15 cellular contexts compared by ENCODE assay signal in genomic region chr1:201119826-201120225, GRCh38. TPM values are rescaled to one million over a fixed set of nuclear protein-coding genes. Genes with fewer than 3 reads are reported as not detected.
DNase-seq lines count a peak whose midpoint lies in the region; ATAC-seq and TF ChIP-seq lines count a peak whose summit lies in the region.
"Had no signal": no experiment of that assay in that cellular context is flagged by ENCODE, and none has a peak within 500 bp of the region (broad histone marks: within the 10 kb centered on the region; RNA-seq: fewer than 3 reads in every experiment).

No MANE protein-coding gene starts in this region.

- H3K27ac Mint-ChIP-seq in CD14-positive monocyte = no peak overlapping the region
- H3K27ac Mint-ChIP-seq: H9 had no signal

- no peak overlapping the region for H3K27ac ChIP-seq in foreskin keratinocyte
- H3K27ac ChIP-seq: esophagus squamous epithelium, tibial artery had no signal

- no peaks in the 10 kb centered on the region for H3K4me1 ChIP-seq in foreskin keratinocyte

- intact Hi-C loops in CD14-positive monocyte (cut with micrococcal nuclease) = loop anchor here in 1 of 2 donors (10.0 kb wide), 1 partner anchor 145 kb away; no protein-coding TSS in a partner anchor

- no peaks in the 10 kb centered on the region for H3K36me3 Mint-ChIP-seq in CD14-positive monocyte
- H3K36me3 Mint-ChIP-seq: naive thymus-derived CD8-positive, alpha-beta T cell had no signal

- no peak overlapping the region for H3K4me3 ChIP-seq in AG10803 (ENCODE audit: low read length)
- H3K4me3 ChIP-seq in fibroblast of mammary gland (ENCODE audit: control insufficient read depth, low read depth, low read length) = no peak overlapping the region
- H3K4me3 ChIP-seq: esophagus squamous epithelium, tibial artery had no signal

- DNase-seq in AG10803 (ENCODE audit: low read depth) (peak; percentile 20), DMS 273 (lab: John Stamatoyannopoulos, UW; ENCODE audit: unreplicated experiment) (peak; percentile 65), NCI-H146 (lab: John Stamatoyannopoulos, UW) (peak; percentile 9), fibroblast of mammary gland (ENCODE audit: low read depth) (peak; percentile 15), dedifferentiated amniotic fluid mesenchymal stem cell (ENCODE audit: extremely low spot score) (no peak), CD14-positive monocyte (ENCODE audit: low spot score) (no peak), foreskin keratinocyte (no peak)
- DNase-seq: esophagus squamous epithelium, NCI-H1436, tibial artery had no signal

- H3K4me3 Mint-ChIP-seq in CD14-positive monocyte = no peak overlapping the region
- H3K4me3 Mint-ChIP-seq: H9; naive thymus-derived CD8-positive, alpha-beta T cell had no signal

- peaks cover 80% of the 10 kb centered on the region for H3K27me3 ChIP-seq in foreskin keratinocyte

- H3K9me3 Mint-ChIP-seq in CD14-positive monocyte = peaks cover 0 to 5% (median 0%) of the 10 kb centered on the region in 7 donors
- H3K9me3 Mint-ChIP-seq: H9; naive thymus-derived CD8-positive, alpha-beta T cell had no signal

- ATAC-seq in HG02610 (IDR thresholded peaks at IDR 0.05; ENCODE audit: unreplicated experiment) = no peak
- no peak for ATAC-seq in foreskin keratinocyte

- TF ChIP-seq CTCF in AG10803 (conservative IDR thresholded peaks at IDR 0.05; ENCODE audit: low read length) (no peak), fibroblast of mammary gland (conservative IDR thresholded peaks at IDR 0.05; ENCODE audit: control insufficient read depth, insufficient read depth, low read depth, low read length) (no peak), CD14-positive monocyte (IDR thresholded peaks at IDR 0.05) (no peak), foreskin keratinocyte (conservative IDR thresholded peaks at IDR 0.05) (no peak)

- H3K27me3 Mint-ChIP-seq in CD14-positive monocyte (ENCODE audit: low read depth in 3 of 3) = peaks cover 25 to 37% (median 34%) of the 10 kb centered on the region in 3 donors

- peaks cover 3% of the 10 kb centered on the region for H3K4me1 Mint-ChIP-seq in CD14-positive monocyte

RNA-seq across cellular contexts. Expression of gene ASCL5, which starts 7.2 kb away (rescaled TPM):
- polyA plus RNA-seq in CD14-positive monocyte = not detected
- total RNA-seq in foreskin keratinocyte = not detected in 2 replicates
- 0.04 TPM in 1 of 2 replicates, not detected in the other for polyA plus RNA-seq in foreskin keratinocyte
- total RNA-seq: esophagus squamous epithelium had no signal
- polyA plus RNA-seq: keratinocyte had no signal

RNA-seq across cellular contexts. Expression of gene CACNA1S, which starts 7.6 kb away (rescaled TPM):
- polyA plus RNA-seq in CD14-positive monocyte (not detected), foreskin keratinocyte (not detected in 2 replicates)
- total RNA-seq in foreskin keratinocyte = not detected in 2 replicates
- total RNA-seq: esophagus squamous epithelium; G401; H9; naive thymus-derived CD8-positive, alpha-beta T cell had no signal
- polyA plus RNA-seq: keratinocyte; naive thymus-derived CD8-positive, alpha-beta T cell had no signal

RNA-seq across cellular contexts. Expression of gene TMEM9, which starts 34.4 kb away (rescaled TPM):
- polyA plus RNA-seq in CD14-positive monocyte (10 to 100 TPM; 22.4 to 43.6 TPM), foreskin keratinocyte (52.1 and 71.2 TPM in 2 replicates)
- total RNA-seq in foreskin keratinocyte = 35.2 and 48.1 TPM in 2 replicates

Comparison
In these comparisons a context has a peak if more than half of its experiments do, and no peak if none do; other contexts are left out.
1. DNase-seq: peak in AG10803 (single experiment), DMS 273 (single experiment), NCI-H146 (single experiment) and fibroblast of mammary gland (single experiment); none in dedifferentiated amniotic fluid mesenchymal stem cell (single experiment), CD14-positive monocyte (single experiment) and foreskin keratinocyte (0 of 2).